ENCODE assay signal across 20 cellular contexts in genomic region chr4:133464311-133464710, GRCh38.
"Had no signal": no experiment of that assay in that cellular context is flagged by ENCODE, and none has a peak within 500 bp of the region (broad histone marks: within the 10 kb centered on the region; RNA-seq: fewer than 3 reads in every experiment).

No MANE protein-coding gene starts in this region.

- H3K36me3 Mint-ChIP-seq: activated naive CD8-positive, alpha-beta T cell; naive thymus-derived CD8-positive, alpha-beta T cell; stimulated activated memory B cell treated with anti-CD40 and anti-IgM and Interleukin-4, amounts not matched to agents 10 μg/mL and 1 μg/mL and 100 μg/mL, for 72 hours; type B pancreatic cell had no signal

- H3K4me1 Mint-ChIP-seq: central memory CD8-positive, alpha-beta T cell; immature natural killer cell; naive thymus-derived CD8-positive, alpha-beta T cell; stimulated activated memory B cell treated with anti-CD40 and anti-IgM and Interleukin-4, amounts not matched to agents 10 μg/mL and 1 μg/mL and 100 μg/mL, for 72 hours had no signal

- DNase-seq: activated CD4-positive, alpha-beta T cell treated with anti-CD3 and anti-CD28 coated beads for 1 hour; activated CD8-positive, alpha-beta memory T cell treated with anti-CD3 and anti-CD28 coated beads for 24 hours; activated gamma-delta T cell; body of pancreas; erythroblast; heart right ventricle; immature natural killer cell; mesendoderm; naive thymus-derived CD8-positive, alpha-beta T cell; ovary; stimulated activated CD4-positive, alpha-beta T cell treated with anti-CD3 and anti-CD28 coated beads, Interleukin-4, amount 100 ng/mL, for 4 hours; T-helper 2 cell; testis; WERI-Rb-1 had no signal

- H3K9me3 Mint-ChIP-seq: type B pancreatic cell had no signal

- H3K4me3 ChIP-seq: body of pancreas, coronary artery, gastroesophageal sphincter, heart right ventricle, ovary, testis had no signal

- H3K27me3 Mint-ChIP-seq: activated naive CD8-positive, alpha-beta T cell; central memory CD8-positive, alpha-beta T cell; naive thymus-derived CD8-positive, alpha-beta T cell; stimulated activated memory B cell treated with anti-CD40 and anti-IgM and Interleukin-4, amounts not matched to agents 10 μg/mL and 1 μg/mL and 100 μg/mL, for 72 hours; type B pancreatic cell had no signal

- H3K27ac ChIP-seq: body of pancreas, coronary artery, gastroesophageal sphincter, heart right ventricle, ovary, testis, WERI-Rb-1 had no signal

- H3K4me3 Mint-ChIP-seq: activated naive CD8-positive, alpha-beta T cell; central memory CD8-positive, alpha-beta T cell; immature natural killer cell; naive thymus-derived CD8-positive, alpha-beta T cell; stimulated activated memory B cell treated with anti-CD40 and anti-IgM and Interleukin-4, amounts not matched to agents 10 μg/mL and 1 μg/mL and 100 μg/mL, for 72 hours; type B pancreatic cell had no signal

- H3K27me3 ChIP-seq: body of pancreas, gastroesophageal sphincter, heart right ventricle, ovary, testis had no signal

- H3K4me1 ChIP-seq: body of pancreas, gastroesophageal sphincter, heart right ventricle, testis had no signal

- H3K27ac Mint-ChIP-seq: activated naive CD8-positive, alpha-beta T cell; immature natural killer cell; naive thymus-derived CD8-positive, alpha-beta T cell; stimulated activated memory B cell treated with anti-CD40 and anti-IgM and Interleukin-4, amounts not matched to agents 10 μg/mL and 1 μg/mL and 100 μg/mL, for 72 hours; type B pancreatic cell had no signal

- H3K9me3 ChIP-seq: body of pancreas, gastroesophageal sphincter, heart right ventricle, ovary, testis had no signal

- H3K36me3 ChIP-seq: gastroesophageal sphincter, heart right ventricle, ovary, WERI-Rb-1 had no signal
